In genomic region chr9:83957029-83957513, GRCh38 we compare ENCODE assay signal across 8 cellular contexts.
DNase-seq lines count a peak whose midpoint lies in the region; ATAC-seq and TF ChIP-seq lines count a peak whose summit lies in the region.

No MANE protein-coding gene starts in this region.

- H3K36me3 Mint-ChIP-seq in T-helper 2 cell treated with Interferon-gamma antibody and Interleukin-4, amounts not matched to agents 5 μg/mL and 100 μg/mL, for 36 hours (ENCODE audit: low read depth): peaks cover 9% of the 10 kb centered on the region

- no peaks in the 10 kb centered on the region for H3K27me3 Mint-ChIP-seq in T-helper 2 cell treated with Interferon-gamma antibody and Interleukin-4, amounts not matched to agents 5 μg/mL and 100 μg/mL, for 36 hours (ENCODE audit: low read depth)

- peak overlapping the region; percentile 81 for H3K27ac ChIP-seq in VCaP
- H3K27ac ChIP-seq in iPS-18a (ENCODE audit: low read length): no peak overlapping the region
- H3K27ac ChIP-seq in stomach smooth muscle (ENCODE audit: low read length): peak overlapping the region; percentile 79

- no peak for DNase-seq in T-helper 2 cell treated with Interferon-gamma antibody and Interleukin-4, amounts not matched to agents 5 μg/mL and 100 μg/mL, for 36 hours (ENCODE audit: low spot score)
- DNase-seq in T-helper 2 cell (no peak), medulla oblongata (ENCODE audit: extremely low spot score) (no peak), GM13977 (ENCODE audit: low spot score) (no peak)

- H3K4me1 Mint-ChIP-seq in T-helper 2 cell treated with Interferon-gamma antibody and Interleukin-4, amounts not matched to agents 5 μg/mL and 100 μg/mL, for 36 hours (ENCODE audit: low read depth): peaks cover 13% of the 10 kb centered on the region

- no peaks in the 10 kb centered on the region for H3K9me3 Mint-ChIP-seq in T-helper 2 cell treated with Interferon-gamma antibody and Interleukin-4, amounts not matched to agents 5 μg/mL and 100 μg/mL, for 36 hours

- H3K27me3 ChIP-seq in iPS-18a (ENCODE audit: control insufficient read depth, insufficient read depth, low read length) (no peaks in the 10 kb centered on the region), stomach smooth muscle (ENCODE audit: control insufficient read depth in 1 of 2, insufficient read depth in 2 of 2, low read length in 2 of 2) (no peaks in the 10 kb centered on the region)

- no peaks in the 10 kb centered on the region for H3K9me3 ChIP-seq in iPS-18a (ENCODE audit: control insufficient read depth, low read depth, low read length)
- H3K9me3 ChIP-seq in stomach smooth muscle (ENCODE audit: control insufficient read depth in 2 of 2, low read length in 2 of 2): no peaks in the 10 kb centered on the region

- H3K9ac ChIP-seq in iPS-18a (ENCODE audit: low read length) (peak overlapping the region; percentile 13), stomach smooth muscle (ENCODE audit: low read length in 2 of 2) (peak overlapping the region; percentile 91 to 93)

- peak overlapping the region; percentile 96 for H3K27ac Mint-ChIP-seq in T-helper 2 cell treated with Interferon-gamma antibody and Interleukin-4, amounts not matched to agents 5 μg/mL and 100 μg/mL, for 36 hours

- H3K4me3 ChIP-seq in iPS-18a (ENCODE audit: low read length) (peak overlapping the region; percentile 48), stomach smooth muscle (ENCODE audit: low read length in 2 of 2) (peak overlapping the region; percentile 90 to 98)

- H3K36me3 ChIP-seq in iPS-18a (ENCODE audit: control insufficient read depth, low read depth, low read length) (no peaks in the 10 kb centered on the region), stomach smooth muscle (ENCODE audit: control insufficient read depth in 2 of 2, insufficient read depth in 2 of 2, low read length in 2 of 2) (no peaks in the 10 kb centered on the region)

- no peaks in the 10 kb centered on the region for H3K4me1 ChIP-seq in iPS-18a (ENCODE audit: control insufficient read depth, low read depth, low read length)
- H3K4me1 ChIP-seq in stomach smooth muscle (ENCODE audit: control insufficient read depth, insufficient read depth, low read length): no peaks in the 10 kb centered on the region

- H3K4me3 Mint-ChIP-seq in T-helper 2 cell treated with Interferon-gamma antibody and Interleukin-4, amounts not matched to agents 5 μg/mL and 100 μg/mL, for 36 hours: peak overlapping the region; percentile 98

- in situ Hi-C loops in GM13977 (cut with MboI; ENCODE audit: low pct_unique_long_range_greater_than_20kb, low sequenced_read_pairs, unreplicated experiment): no loop called here

- TF ChIP-seq CTCF in VCaP (conservative IDR thresholded peaks at IDR 0.05): no peak
- no peak for TF ChIP-seq CTCF in GM13977 (IDR thresholded peaks at IDR 0.05; ENCODE audit: extremely low read depth, insufficient read depth, missing control alignments)

- no peak for ATAC-seq in HG02763 (IDR thresholded peaks at IDR 0.05; ENCODE audit: unreplicated experiment)
